9 cellular contexts compared by ENCODE assay signal in the genomic region with DNA sequence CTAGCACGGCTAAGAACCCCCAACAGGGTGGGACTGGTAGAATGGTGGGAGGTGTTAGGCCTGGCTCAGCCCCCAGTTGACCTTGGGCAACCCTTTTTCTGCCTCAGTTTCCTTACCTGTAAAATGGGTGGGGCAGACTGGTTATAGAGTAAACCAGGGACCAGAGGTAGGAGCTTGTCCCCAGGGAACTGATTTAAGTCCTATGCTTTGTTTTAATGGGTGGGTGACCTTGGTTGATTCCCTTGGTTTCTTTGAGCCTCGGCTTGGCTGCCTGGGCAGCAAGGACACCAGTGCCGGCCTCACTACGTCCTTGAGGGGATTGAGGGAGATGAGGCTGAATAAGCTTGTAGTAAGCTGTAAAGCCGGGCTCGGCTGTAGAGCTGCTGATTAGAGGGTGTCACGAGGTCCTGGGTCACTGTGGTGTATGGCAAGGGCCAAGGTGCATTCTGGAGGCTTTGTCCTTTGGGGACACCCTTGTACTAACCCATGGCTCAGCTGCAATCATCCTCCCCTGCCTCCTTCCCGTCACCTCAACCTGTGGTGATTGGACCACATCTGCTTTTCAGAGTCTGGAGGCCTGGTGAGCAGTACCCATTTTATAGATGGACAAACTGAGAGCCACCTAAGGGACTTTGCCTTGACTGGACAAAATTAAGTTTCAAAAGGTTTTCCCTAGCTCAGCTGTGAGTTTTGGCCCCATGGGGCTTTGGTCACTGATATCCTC. TPM values are rescaled to one million over a fixed set of nuclear protein-coding genes. Genes with fewer than 3 reads are reported as not detected.
DNase-seq lines count a peak whose midpoint lies in the region; ATAC-seq and TF ChIP-seq lines count a peak whose summit lies in the region.
"Had no signal": no experiment of that assay in that cellular context is flagged by ENCODE, and none has a peak within 500 bp of the region (broad histone marks: within the 10 kb centered on the region; RNA-seq: fewer than 3 reads in every experiment).

No MANE protein-coding gene starts in this region.

- no peak overlapping the region for H2BK120ac ChIP-seq in neuronal stem cell (ENCODE audit: low read depth, low read length)

- no peak for DNase-seq in CD4-positive, CD25-positive, alpha-beta regulatory T cell
- DNase-seq in coronary artery (ENCODE audit: low spot score) = no peak
- DNase-seq in neuronal stem cell (ENCODE audit: low spot score) = no peak
- DNase-seq in NOMO-1 treated with dmso at 0.1 percent for 144 hours (lab: John Stamatoyannopoulos, UW; ENCODE audit: unreplicated experiment) = no peak
- DNase-seq in NCI-H69 (lab: John Stamatoyannopoulos, UW) = no peak
- no peak for DNase-seq in NCI-H446 treated with DMSO at 0.1 percent for 48 hours (lab: John Stamatoyannopoulos, UW)
- DNase-seq in mucosa of gallbladder (ENCODE audit: low spot score) = no peak
- DNase-seq: hippocampal formation had no signal

- H3K79me2 ChIP-seq in KMS-11 (ENCODE audit: insufficient read depth, low read depth) = peaks cover 36% of the 10 kb centered on the region

- H3K4ac ChIP-seq in neuronal stem cell (ENCODE audit: low read length) = no peak overlapping the region

- peaks cover 15 to 70% (median 45%) of the 10 kb centered on the region in 4 donors for H3K4me1 Mint-ChIP-seq in CD4-positive, CD25-positive, alpha-beta regulatory T cell

- peak overlapping the region; percentile 53 for H2AK5ac ChIP-seq in neuronal stem cell (ENCODE audit: low read depth, low read length)

- no peaks in the 10 kb centered on the region for H3K9me3 Mint-ChIP-seq in CD4-positive, CD25-positive, alpha-beta regulatory T cell

- peak overlapping the region in 2 of 3 donors; percentile 82 to 100 for H3K27ac Mint-ChIP-seq in CD4-positive, CD25-positive, alpha-beta regulatory T cell

- H3K4me2 ChIP-seq in KMS-11 = peak overlapping the region; percentile 73; the same call in 1 of the 2 replicates
- no peak overlapping the region for H3K4me2 ChIP-seq in neuronal stem cell (ENCODE audit: insufficient read depth, low read length, poor library complexity, severe bottlenecking)

- peak overlapping the region; percentile 2 for H3K23ac ChIP-seq in neuronal stem cell (ENCODE audit: low read depth, low read length, poor library complexity)

- no peak overlapping the region; the same call in 1 of the 2 replicates for H3K9ac ChIP-seq in KMS-11
- peak overlapping the region; percentile 85 for H3K9ac ChIP-seq in neuronal stem cell (ENCODE audit: low read depth, low read length, poor library complexity)

- WGBS in neuronal stem cell (ENCODE audit: extremely low coverage in 2 of 2, insufficient read length in 2 of 2, insufficient replicate concordance in 1 of 2), 2 donors = no CpG with 5 or more reads among the region's 8 CpGs

- H3K27ac ChIP-seq in CD4-positive, CD25-positive, alpha-beta regulatory T cell (ENCODE audit: insufficient read depth, low read length, poor library complexity, severe bottlenecking) = peak overlapping the region; percentile 45
- H3K27ac ChIP-seq in KMS-11 (no peak overlapping the region), coronary artery (peak overlapping the region in 1 of 2 donors; percentile 39), neuronal stem cell (replicated peaks; ENCODE audit: low read length) (no peak overlapping the region)

- H3K4me3 ChIP-seq in CD4-positive, CD25-positive, alpha-beta regulatory T cell (ENCODE audit: low read depth, low read length) = peak overlapping the region; percentile 94
- H3K4me3 ChIP-seq in KMS-11 (IDR thresholded peaks at IDR 0.05; ENCODE audit: insufficient read depth, low read depth, low read length) = no peak overlapping the region
- H3K4me3 ChIP-seq in coronary artery = peak overlapping the region; percentile 82
- H3K4me3 ChIP-seq in neuronal stem cell (ENCODE audit: low read length in 2 of 2) = peak overlapping the region; percentile 20 to 93

- H3K27me3 ChIP-seq in CD4-positive, CD25-positive, alpha-beta regulatory T cell (ENCODE audit: control insufficient read depth, insufficient read depth, low read length) = no peaks in the 10 kb centered on the region
- H3K27me3 ChIP-seq in KMS-11 (ENCODE audit: insufficient read depth, low read depth) (no peaks in the 10 kb centered on the region), neuronal stem cell (ENCODE audit: control insufficient read depth in 3 of 3, insufficient read depth in 3 of 3, low read depth in 1 of 3, low read length in 3 of 3) (peaks cover 0 to 13% (median 0%) of the 10 kb centered on the region in 3 experiments)

- peaks cover 20% of the 10 kb centered on the region for H3K79me1 ChIP-seq in neuronal stem cell (ENCODE audit: low read depth, low read length)

- H4K8ac ChIP-seq in neuronal stem cell (ENCODE audit: low read depth, low read length) = no peak overlapping the region

- peaks cover 16% of the 10 kb centered on the region for H3K36me3 Mint-ChIP-seq in CD4-positive, CD25-positive, alpha-beta regulatory T cell

- no peak overlapping the region for H2BK12ac ChIP-seq in neuronal stem cell (ENCODE audit: low read length)

- peak overlapping the region; percentile 98 to 100 (median 100) for H3K4me3 Mint-ChIP-seq in CD4-positive, CD25-positive, alpha-beta regulatory T cell

- no peak overlapping the region for H3K14ac ChIP-seq in neuronal stem cell (ENCODE audit: low read length)

- no peak overlapping the region for H2BK5ac ChIP-seq in neuronal stem cell (ENCODE audit: low read length)

- H4K20me1 ChIP-seq in KMS-11 (ENCODE audit: insufficient read depth) = no peaks in the 10 kb centered on the region

- H3K27me3 Mint-ChIP-seq in CD4-positive, CD25-positive, alpha-beta regulatory T cell = no peaks in the 10 kb centered on the region

- H2BK15ac ChIP-seq in neuronal stem cell (ENCODE audit: low read length) = no peak overlapping the region

- H4K91ac ChIP-seq in neuronal stem cell (ENCODE audit: low read depth, low read length, poor library complexity) = no peak overlapping the region

- H3K18ac ChIP-seq in neuronal stem cell (ENCODE audit: low read length) = no peak overlapping the region

- H2AFZ ChIP-seq in KMS-11 (ENCODE audit: low read depth) = no peak overlapping the region
- H2AFZ ChIP-seq in neuronal stem cell (ENCODE audit: low read length) = no peak overlapping the region

- TF ChIP-seq CTCF in KMS-11 (conservative IDR thresholded peaks at IDR 0.05; ENCODE audit: low read depth, low read length) (no peak), coronary artery (IDR thresholded peaks at IDR 0.05) (no peak)

- peaks cover 13% of the 10 kb centered on the region for H3K36me3 ChIP-seq in CD4-positive, CD25-positive, alpha-beta regulatory T cell (ENCODE audit: control insufficient read depth, insufficient read depth, low read length)
- H3K36me3 ChIP-seq in KMS-11 (ENCODE audit: insufficient read depth) (no peaks in the 10 kb centered on the region), neuronal stem cell (replicated peaks in 1 of 2; ENCODE audit: control insufficient read depth in 2 of 2, insufficient read depth in 2 of 2, low read length in 2 of 2) (no peaks in the 10 kb centered on the region)

- H3K9me3 ChIP-seq in CD4-positive, CD25-positive, alpha-beta regulatory T cell (ENCODE audit: control insufficient read depth in 2 of 2, low read length in 2 of 2) = no peaks in the 10 kb centered on the region
- no peaks in the 10 kb centered on the region for H3K9me3 ChIP-seq in neuronal stem cell (replicated peaks in 1 of 2; ENCODE audit: control insufficient read depth in 2 of 2, insufficient read depth in 1 of 2, low read depth in 1 of 2, low read length in 2 of 2)

- peaks cover 57% of the 10 kb centered on the region for H3K4me1 ChIP-seq in CD4-positive, CD25-positive, alpha-beta regulatory T cell (ENCODE audit: control insufficient read depth, insufficient read depth, low read length, poor library complexity, severe bottlenecking)
- H3K4me1 ChIP-seq in KMS-11 (ENCODE audit: low read depth, poor library complexity, severe bottlenecking) (no peaks in the 10 kb centered on the region), neuronal stem cell (ENCODE audit: control insufficient read depth in 2 of 2, insufficient read depth in 1 of 2, low read depth in 1 of 2, low read length in 2 of 2) (peaks cover 11 to 18% of the 10 kb centered on the region in 2 donors)

- no peak for ATAC-seq in CD4-positive, CD25-positive, alpha-beta regulatory T cell (ENCODE audit: low read depth in 2 of 2)

RNA-seq across cellular contexts. Expression of a gene that starts 2.2 kb away (rescaled TPM):
- 73.3 TPM for total RNA-seq in CD4-positive, CD25-positive, alpha-beta regulatory T cell
- 10 to 100 TPM in 1 of 4 donors, 1 to 10 TPM in 3; 6.9 to 12.9 (median 8.2) TPM for polyA plus RNA-seq in CD4-positive, CD25-positive, alpha-beta regulatory T cell
- polyA plus RNA-seq in neuronal stem cell (2013, experiment 1 of 2) = 27.6 TPM
- 30.3 TPM for polyA plus RNA-seq in neuronal stem cell (2013, experiment 2 of 2)
- 63.2 TPM for total RNA-seq in mucosa of gallbladder
